Comparison of ENCODE assay signal across 25 cellular contexts in the genomic region with DNA sequence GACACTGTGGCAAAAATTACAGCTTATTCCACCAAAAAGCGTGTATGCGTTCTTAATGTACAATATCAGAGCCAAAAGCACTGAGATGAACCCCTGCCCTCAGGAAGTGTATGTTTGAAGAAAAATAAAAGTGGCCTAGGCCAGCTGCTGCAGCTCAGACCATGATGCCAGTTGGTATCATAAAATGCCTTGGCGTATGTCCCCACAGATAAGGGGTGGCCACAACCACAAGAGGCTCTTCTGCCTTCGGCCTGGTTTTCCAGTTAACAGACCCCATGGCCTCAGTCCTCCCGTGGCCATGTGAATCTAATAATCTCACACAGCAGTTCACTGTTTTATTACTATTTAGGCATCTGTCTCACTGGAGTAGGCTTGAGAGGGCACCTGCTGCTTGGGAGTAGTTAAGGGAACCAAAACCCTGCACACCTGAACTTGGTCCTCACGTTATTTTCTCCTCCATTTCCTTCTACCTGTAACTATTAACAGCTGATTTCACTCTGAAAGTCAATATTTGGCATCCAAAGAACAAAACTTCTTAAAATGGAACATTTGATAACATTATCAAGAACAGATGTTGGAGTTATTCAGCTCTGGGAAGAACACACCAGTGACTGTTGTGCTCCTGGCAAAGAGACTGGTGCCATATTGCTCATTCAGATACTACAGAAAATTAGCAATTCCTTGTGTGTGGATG.
"Had no signal": no experiment of that assay in that cellular context is flagged by ENCODE, and none has a peak within 500 bp of the region (broad histone marks: within the 10 kb centered on the region; RNA-seq: fewer than 3 reads in every experiment).

No MANE protein-coding gene starts in this region.

- DNase-seq: activated CD4-positive, alpha-beta T cell treated with anti-CD3 and anti-CD28 coated beads, Interleukin-2, amount 10 ng/mL, durations not matched to agents 7 days and 5 days; activated CD8-positive, alpha-beta memory T cell treated with anti-CD3 and anti-CD28 coated beads, Interleukin-2, amount 50 U/mL, for 4 hours; activated CD8-positive, alpha-beta T cell treated with anti-CD3 and anti-CD28 coated beads, Interleukin-2, amount 10 ng/mL, durations not matched to agents 7 days and 5 days; activated gamma-delta T cell; dermis blood vessel endothelial cell; effector memory CD4-positive, alpha-beta T cell; esophagus squamous epithelium; foreskin keratinocyte; glutamatergic neuron; hypothalamus; kidney; naive B cell; stimulated activated CD4-positive, alpha-beta T cell treated with anti-CD3 and anti-CD28 coated beads, Interleukin-4, amount 100 ng/mL, for 1 hour; stimulated activated naive CD8-positive, alpha-beta T cell treated with anti-CD3 and anti-CD28 coated beads, Interleukin-15, amount 100 ng/mL, for 72 hours; trophoblast cell had no signal

- H2AFZ ChIP-seq: neural progenitor cell had no signal

- H3K4me2 ChIP-seq: neural progenitor cell had no signal

- H3K27me3 ChIP-seq: adrenal gland, cardiac muscle cell, esophagus squamous epithelium, foreskin keratinocyte, neural progenitor cell, right atrium auricular region had no signal

- H3K9ac ChIP-seq: neural progenitor cell had no signal

- H3K4me3 ChIP-seq: adrenal gland, cardiac muscle cell, esophagus squamous epithelium, neural progenitor cell, prostate gland, right atrium auricular region, skin epidermis had no signal

- H3K36me3 ChIP-seq: cardiac muscle cell, neural progenitor cell, prostate gland, right atrium auricular region had no signal

- H3K27ac Mint-ChIP-seq: activated CD4-positive, alpha-beta T cell treated with anti-CD3 and anti-CD28 coated beads, Interleukin-2, amount 10 ng/mL, durations not matched to agents 7 days and 5 days; activated CD8-positive, alpha-beta T cell treated with anti-CD3 and anti-CD28 coated beads, Interleukin-2, amount 10 ng/mL, durations not matched to agents 7 days and 5 days; activated naive CD4-positive, alpha-beta T cell treated with anti-CD3 and anti-CD28 coated beads, Interleukin-2, amount 50 U/mL, for 24 hours; stimulated activated naive CD8-positive, alpha-beta T cell treated with anti-CD3 and anti-CD28 coated beads, Interleukin-15, amount 100 ng/mL, for 72 hours; T-helper 2 cell treated with Interferon-gamma antibody and Interleukin-4, amounts not matched to agents 5 μg/mL and 100 μg/mL, for 36 hours had no signal

- H3K27ac ChIP-seq: adrenal gland, cardiac muscle cell, foreskin keratinocyte, neural progenitor cell, prostate gland, skin epidermis had no signal

- H3K9me3 Mint-ChIP-seq: activated CD4-positive, alpha-beta T cell treated with anti-CD3 and anti-CD28 coated beads, Interleukin-2, amount 10 ng/mL, durations not matched to agents 7 days and 5 days; activated naive CD4-positive, alpha-beta T cell treated with anti-CD3 and anti-CD28 coated beads, Interleukin-2, amount 50 U/mL, for 24 hours; naive B cell; neural progenitor cell; stimulated activated naive CD8-positive, alpha-beta T cell treated with anti-CD3 and anti-CD28 coated beads, Interleukin-15, amount 100 ng/mL, for 72 hours; T-helper 2 cell treated with Interferon-gamma antibody and Interleukin-4, amounts not matched to agents 5 μg/mL and 100 μg/mL, for 36 hours had no signal

- H3K4me3 Mint-ChIP-seq: activated CD4-positive, alpha-beta T cell treated with anti-CD3 and anti-CD28 coated beads, Interleukin-2, amount 10 ng/mL, durations not matched to agents 7 days and 5 days; activated CD8-positive, alpha-beta T cell treated with anti-CD3 and anti-CD28 coated beads, Interleukin-2, amount 10 ng/mL, durations not matched to agents 7 days and 5 days; activated naive CD4-positive, alpha-beta T cell treated with anti-CD3 and anti-CD28 coated beads, Interleukin-2, amount 50 U/mL, for 24 hours; naive B cell; neural progenitor cell; stimulated activated naive CD8-positive, alpha-beta T cell treated with anti-CD3 and anti-CD28 coated beads, Interleukin-15, amount 100 ng/mL, for 72 hours; T-helper 2 cell treated with Interferon-gamma antibody and Interleukin-4, amounts not matched to agents 5 μg/mL and 100 μg/mL, for 36 hours had no signal

- H3K4me1 ChIP-seq: adrenal gland, prostate gland had no signal

- H3K4me1 Mint-ChIP-seq: activated CD4-positive, alpha-beta T cell treated with anti-CD3 and anti-CD28 coated beads, Interleukin-2, amount 10 ng/mL, durations not matched to agents 7 days and 5 days; activated naive CD4-positive, alpha-beta T cell treated with anti-CD3 and anti-CD28 coated beads, Interleukin-2, amount 50 U/mL, for 24 hours; naive B cell; stimulated activated naive CD8-positive, alpha-beta T cell treated with anti-CD3 and anti-CD28 coated beads, Interleukin-15, amount 100 ng/mL, for 72 hours had no signal

- H3K9me3 ChIP-seq: adrenal gland, esophagus squamous epithelium, prostate gland, right atrium auricular region had no signal

- H3K27me3 Mint-ChIP-seq: activated CD4-positive, alpha-beta T cell treated with anti-CD3 and anti-CD28 coated beads, Interleukin-2, amount 10 ng/mL, durations not matched to agents 7 days and 5 days; activated naive CD4-positive, alpha-beta T cell treated with anti-CD3 and anti-CD28 coated beads, Interleukin-2, amount 50 U/mL, for 24 hours; naive B cell; stimulated activated naive CD8-positive, alpha-beta T cell treated with anti-CD3 and anti-CD28 coated beads, Interleukin-15, amount 100 ng/mL, for 72 hours had no signal

- ATAC-seq: activated CD4-positive, CD25-positive, alpha-beta regulatory T cell treated with anti-CD3 and anti-CD28 coated beads, Interleukin-2, amount 50 U/mL, for 24 hours; activated CD8-positive, alpha-beta T cell treated with anti-CD3 and anti-CD28 coated beads, Interleukin-2, amount 10 ng/mL, durations not matched to agents 7 days and 5 days; foreskin keratinocyte; left lobe of liver; stimulated activated naive CD8-positive, alpha-beta T cell treated with anti-CD3 and anti-CD28 coated beads, Interleukin-15, amount 100 ng/mL, for 72 hours had no signal
